In the genomic region with DNA sequence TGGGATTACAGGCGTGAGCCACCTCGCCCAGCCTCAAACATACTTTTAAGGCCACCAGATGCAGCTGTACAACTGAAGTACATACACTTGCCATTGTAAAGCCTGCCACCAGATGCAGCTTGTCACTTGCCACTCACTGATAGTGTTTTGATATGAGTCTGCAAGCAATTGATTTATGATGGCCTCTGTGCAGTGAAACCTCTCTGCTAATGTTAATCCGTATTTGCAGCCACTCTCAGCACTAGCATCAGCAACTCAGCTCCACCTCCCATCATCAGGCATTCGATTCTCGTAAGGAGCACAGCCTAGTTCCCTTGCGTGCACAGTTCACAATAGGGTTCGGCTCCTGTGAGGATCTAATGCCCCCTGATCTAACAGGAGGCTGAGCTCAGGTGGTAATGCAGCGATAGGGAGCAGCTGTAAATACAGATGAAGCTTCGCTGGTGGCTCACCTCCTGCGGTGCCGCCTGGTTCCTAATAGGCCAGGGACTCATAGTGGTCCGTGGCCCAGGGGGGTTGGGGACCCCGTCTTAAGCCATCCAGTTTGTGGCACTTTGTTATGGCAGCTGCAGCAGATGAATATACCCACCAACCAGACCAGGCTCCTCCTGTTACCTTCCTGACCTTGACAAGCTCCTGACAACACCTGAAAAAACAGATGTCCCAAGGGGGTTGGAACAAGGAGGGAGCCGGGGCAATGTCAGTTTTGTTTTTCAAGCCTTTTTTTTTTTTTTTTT, we compare ENCODE assay signal across 9 cellular contexts. TPM values are rescaled to one million over a fixed set of nuclear protein-coding genes. Genes with fewer than 3 reads are reported as not detected.
A peak's percentile ranks its signal among the peaks of the same experiment; 100 is the strongest.
DNase-seq lines count a peak whose midpoint lies in the region; ATAC-seq and TF ChIP-seq lines count a peak whose summit lies in the region.
"Had no signal": no experiment of that assay in that cellular context is flagged by ENCODE, and none has a peak within 500 bp of the region (broad histone marks: within the 10 kb centered on the region; RNA-seq: fewer than 3 reads in every experiment).

No MANE protein-coding gene starts in this region.

- peaks cover 21% of the 10 kb centered on the region for H3K36me3 ChIP-seq in Karpas-422 (ENCODE audit: insufficient read depth, low read length)

- H3K9ac ChIP-seq in Karpas-422 (ENCODE audit: low read length) = peak overlapping the region; percentile 87

- peaks cover 0 to 2% (median 0%) of the 10 kb centered on the region in 7 donors for H3K9me3 Mint-ChIP-seq in CD14-positive monocyte
- H3K9me3 Mint-ChIP-seq in activated naive CD8-positive, alpha-beta T cell treated with anti-CD3 and anti-CD28 coated beads for 36 hours = no peaks in the 10 kb centered on the region
- H3K9me3 Mint-ChIP-seq in natural killer cell = no peaks in the 10 kb centered on the region

- no peaks in the 10 kb centered on the region for H3K9me3 ChIP-seq in Karpas-422 (ENCODE audit: low read length)

- intact Hi-C loops in CD14-positive monocyte (cut with micrococcal nuclease) = loop anchor here (5.0 to 10.0 kb wide), 3 partner anchors 56 to 257 kb away; partner anchors contain the start of genes PSME3IP1 (in 1 of the 2), RSPRY1 (in 1 of the 2) and SLC12A3 (in 1 of the 2)
- intact Hi-C loops in natural killer cell (cut with micrococcal nuclease) = no loop called here

- no peak for TF ChIP-seq CTCF in CD14-positive monocyte (IDR thresholded peaks at IDR 0.05)
- TF ChIP-seq CTCF in natural killer cell (IDR thresholded peaks at IDR 0.05) = no peak

- peak overlapping the region in 1 of 2 donors; percentile 39 for H3K4me3 Mint-ChIP-seq in CD14-positive monocyte
- H3K4me3 Mint-ChIP-seq in activated naive CD8-positive, alpha-beta T cell treated with anti-CD3 and anti-CD28 coated beads for 36 hours = peak overlapping the region; percentile 98
- H3K4me3 Mint-ChIP-seq in natural killer cell = peak overlapping the region; percentile 9

- DNase-seq in CD14-positive monocyte (ENCODE audit: low spot score) (no peak), Karpas-422 (peak; percentile 63), natural killer cell (no peak)
- no peak for DNase-seq in activated naive CD8-positive, alpha-beta T cell treated with anti-CD3 and anti-CD28 coated beads for 36 hours
- DNase-seq: foreskin fibroblast had no signal

- H3K4me3 ChIP-seq in Karpas-422 (ENCODE audit: low read length) = peak overlapping the region; percentile 92

- H3K79me2 ChIP-seq in Karpas-422 (ENCODE audit: low read length) = peaks cover 36% of the 10 kb centered on the region

- ATAC-seq in natural killer cell = no peak
- no peak for ATAC-seq in HG02973 (IDR thresholded peaks at IDR 0.05; ENCODE audit: unreplicated experiment)
- no peak for ATAC-seq in GM18909 (IDR thresholded peaks at IDR 0.05; ENCODE audit: poor library complexity, unreplicated experiment)
- no peak for ATAC-seq in HG02981 (IDR thresholded peaks at IDR 0.05; ENCODE audit: unreplicated experiment)
- no peak for ATAC-seq in activated CD4-positive, CD25-positive, alpha-beta regulatory T cell treated with anti-CD3 and anti-CD28 coated beads, Interleukin-2, amount 50 U/mL, for 24 hours

- H3K27ac ChIP-seq in Karpas-422 (ENCODE audit: low read length) = peak overlapping the region; percentile 91

- H2AFZ ChIP-seq in Karpas-422 (ENCODE audit: low read length) = peak overlapping the region; percentile 82

- peaks cover 29% of the 10 kb centered on the region for H3K4me1 Mint-ChIP-seq in CD14-positive monocyte
- peaks cover 26% of the 10 kb centered on the region for H3K4me1 Mint-ChIP-seq in activated naive CD8-positive, alpha-beta T cell treated with anti-CD3 and anti-CD28 coated beads for 36 hours
- peaks cover 30 to 45% of the 10 kb centered on the region in 2 donors for H3K4me1 Mint-ChIP-seq in natural killer cell

- H3K27me3 ChIP-seq in Karpas-422 (ENCODE audit: low read length) = no peaks in the 10 kb centered on the region

- peaks cover 18 to 24% of the 10 kb centered on the region in 2 donors for H3K36me3 Mint-ChIP-seq in CD14-positive monocyte
- H3K36me3 Mint-ChIP-seq in activated naive CD8-positive, alpha-beta T cell treated with anti-CD3 and anti-CD28 coated beads for 36 hours = peaks cover 34% of the 10 kb centered on the region
- H3K36me3 Mint-ChIP-seq in natural killer cell = no peaks in the 10 kb centered on the region

- H3K9me2 ChIP-seq in Karpas-422 (replicated peaks; ENCODE audit: insufficient read depth, low read length) = no peaks in the 10 kb centered on the region

- peak overlapping the region; percentile 90 for H3K4me2 ChIP-seq in Karpas-422 (ENCODE audit: low read depth, low read length, poor library complexity, severe bottlenecking)

- H4K20me1 ChIP-seq in Karpas-422 (ENCODE audit: insufficient read depth, low read depth, low read length) = peaks cover 28% of the 10 kb centered on the region; the same call in 1 of the 2 replicates

- H3K27ac Mint-ChIP-seq in CD14-positive monocyte = peak overlapping the region in 6 of 7 donors; percentile 96 to 98 (median 98)
- H3K27ac Mint-ChIP-seq in activated naive CD8-positive, alpha-beta T cell treated with anti-CD3 and anti-CD28 coated beads for 36 hours = peak overlapping the region; percentile 97
- peak overlapping the region; percentile 97 to 98 for H3K27ac Mint-ChIP-seq in natural killer cell

- peaks cover 2 to 16% (median 5%) of the 10 kb centered on the region in 3 donors for H3K27me3 Mint-ChIP-seq in CD14-positive monocyte (ENCODE audit: low read depth in 3 of 3)
- no peaks in the 10 kb centered on the region for H3K27me3 Mint-ChIP-seq in activated naive CD8-positive, alpha-beta T cell treated with anti-CD3 and anti-CD28 coated beads for 36 hours
- peaks cover 0 to 3% of the 10 kb centered on the region in 2 donors for H3K27me3 Mint-ChIP-seq in natural killer cell (ENCODE audit: low read depth in 2 of 2)

- peaks cover 52% of the 10 kb centered on the region for H3K4me1 ChIP-seq in Karpas-422 (ENCODE audit: low read length)

RNA-seq across cellular contexts. Expression of gene HERPUD1, which starts 1.3 kb away (rescaled TPM):
- 100 to 1,000 TPM; 179 to 186 TPM for polyA plus RNA-seq in CD14-positive monocyte
- total RNA-seq in Karpas-422 (2014; rRNA removed; shearing (Covaris generic); ENCODE audit: low replicate concordance) = 98.1 and 112 TPM in 2 replicates
- total RNA-seq in activated naive CD8-positive, alpha-beta T cell treated with anti-CD3 and anti-CD28 coated beads for 36 hours = 100 to 1,000 TPM; 143 to 149 TPM
- total RNA-seq in natural killer cell = 100 to 1,000 TPM; 181 to 266 (median 243) TPM

RNA-seq across cellular contexts. Expression of gene CETP, which starts 31.1 kb away (rescaled TPM):
- 1 to 10 TPM; 1.3 to 2.1 TPM for polyA plus RNA-seq in CD14-positive monocyte
- total RNA-seq in Karpas-422 (2014; rRNA removed; shearing (Covaris generic); ENCODE audit: low replicate concordance) = 0.32 and 0.48 TPM in 2 replicates
- under 1 TPM in 1 of 2 experiments, not detected in 1; 0.12 TPM for total RNA-seq in activated naive CD8-positive, alpha-beta T cell treated with anti-CD3 and anti-CD28 coated beads for 36 hours
- under 1 TPM in 1 of 3 donors, not detected in 2; 0.14 TPM for total RNA-seq in natural killer cell

RNA-seq across cellular contexts. Expression of gene NLRC5, which starts 58.7 kb away (rescaled TPM):
- 10 to 100 TPM; 10.3 to 21.6 TPM for polyA plus RNA-seq in CD14-positive monocyte
- total RNA-seq in Karpas-422 (2014; rRNA removed; shearing (Covaris generic); ENCODE audit: low replicate concordance) = 103 and 116 TPM in 2 replicates
- total RNA-seq in activated naive CD8-positive, alpha-beta T cell treated with anti-CD3 and anti-CD28 coated beads for 36 hours = 100 to 1,000 TPM; 142 to 151 TPM
- 100 to 1,000 TPM; 320 to 563 (median 535) TPM for total RNA-seq in natural killer cell
